22 cellular contexts compared by ENCODE assay signal in genomic region chr7:53656881-53657280, GRCh38.
DNase-seq lines count a peak whose midpoint lies in the region; FAIRE-seq and TF ChIP-seq lines count a peak whose summit lies in the region.
"Had no signal": no experiment of that assay in that cellular context is flagged by ENCODE, and none has a peak within 500 bp of the region (broad histone marks: within the 10 kb centered on the region; RNA-seq: fewer than 3 reads in every experiment).

No MANE protein-coding gene starts in this region.

- H3K9me3 ChIP-seq in keratinocyte (ENCODE audit: control insufficient read depth, low read depth, low read length) (no peaks in the 10 kb centered on the region), trophoblast cell (ENCODE audit: insufficient read depth, low read depth, low read length) (no peaks in the 10 kb centered on the region)
- H3K9me3 ChIP-seq: BE2C, Caco-2 had no signal

- H3K9me1 ChIP-seq in keratinocyte (ENCODE audit: control insufficient read depth, extremely low read depth, insufficient read depth, low read length), result no peaks in the 10 kb centered on the region

- H4K8ac ChIP-seq in trophoblast cell (ENCODE audit: low read depth, low read length), result no peak overlapping the region

- WGBS in trophoblast cell (ENCODE audit: extremely low coverage, insufficient coverage, insufficient read length), result no CpG with 5 or more reads among the region's 1 CpG

- no peak for FAIRE-seq in bronchial epithelial cell (lab: Jason Lieb, UNC)
- peak; percentile 67 for FAIRE-seq in keratinocyte (lab: Jason Lieb, UNC)
- FAIRE-seq: A204.1 had no signal

- no peak overlapping the region for H3K23ac ChIP-seq in trophoblast cell (ENCODE audit: low read length)

- H3K4me1 ChIP-seq in keratinocyte (ENCODE audit: control insufficient read depth, extremely low read depth, insufficient read depth, low read length) (peaks cover 13% of the 10 kb centered on the region), trophoblast cell (ENCODE audit: control insufficient read depth in 1 of 2, insufficient read depth in 2 of 2, low read length in 2 of 2) (no peaks in the 10 kb centered on the region)
- H3K4me1 ChIP-seq: BE2C, Caco-2 had no signal

- peak overlapping the region; percentile 16 for H2AFZ ChIP-seq in keratinocyte (ENCODE audit: control insufficient read depth, low read length)
- H2AFZ ChIP-seq in trophoblast cell (ENCODE audit: insufficient read depth, low read length, poor library complexity), result peak overlapping the region; percentile 1
- H2AFZ ChIP-seq: GM23248 had no signal

- no peak overlapping the region for H3K4ac ChIP-seq in trophoblast cell (ENCODE audit: low read depth, low read length)

- H3K36me3 ChIP-seq in bronchial epithelial cell (ENCODE audit: control insufficient read depth, insufficient read depth, low read length), result no peaks in the 10 kb centered on the region
- no peaks in the 10 kb centered on the region for H3K36me3 ChIP-seq in keratinocyte (ENCODE audit: control insufficient read depth in 2 of 2, extremely low read depth in 1 of 2, insufficient read depth in 2 of 2, low read length in 2 of 2)
- no peaks in the 10 kb centered on the region for H3K36me3 ChIP-seq in trophoblast cell (ENCODE audit: control insufficient read depth in 1 of 2, insufficient read depth in 2 of 2, low read length in 2 of 2)
- H3K36me3 ChIP-seq: BE2C had no signal

- H2BK120ac ChIP-seq in trophoblast cell (ENCODE audit: insufficient read depth, low read length, poor library complexity), result no peak overlapping the region

- no peak overlapping the region for H2BK5ac ChIP-seq in trophoblast cell (ENCODE audit: low read depth, low read length, poor library complexity)

- H3K4me3 ChIP-seq in bronchial epithelial cell (ENCODE audit: low read depth, low read length) (no peak overlapping the region), keratinocyte (ENCODE audit: control insufficient read depth in 2 of 3, extremely low read depth in 1 of 3, insufficient read depth in 2 of 3, low read depth in 1 of 3, low read length in 3 of 3) (no peak overlapping the region), trophoblast cell (ENCODE audit: low read depth, low read length) (no peak overlapping the region)
- H3K4me3 ChIP-seq: GM23248 had no signal

- H3K79me2 ChIP-seq in keratinocyte (ENCODE audit: control insufficient read depth, insufficient read depth, low read length) (no peaks in the 10 kb centered on the region), trophoblast cell (ENCODE audit: control insufficient read depth, insufficient read depth, low read length, poor library complexity) (no peaks in the 10 kb centered on the region)

- H3K27ac ChIP-seq in keratinocyte (ENCODE audit: control insufficient read depth, insufficient read depth, low read length) (no peak overlapping the region), trophoblast cell (ENCODE audit: low read depth, low read length) (no peak overlapping the region)
- H3K27ac ChIP-seq: GM23248 had no signal

- no peak overlapping the region for H4K12ac ChIP-seq in trophoblast cell (ENCODE audit: low read depth, low read length)

- no peak overlapping the region for H3K9ac ChIP-seq in keratinocyte (ENCODE audit: control insufficient read depth, extremely low read depth, insufficient read depth, low read length)
- no peak overlapping the region for H3K9ac ChIP-seq in trophoblast cell (ENCODE audit: low read length)
- H3K9ac ChIP-seq: GM23248 had no signal

- H3K18ac ChIP-seq in trophoblast cell (ENCODE audit: low read length), result no peak overlapping the region

- H3K4me2 ChIP-seq in keratinocyte (ENCODE audit: control insufficient read depth, extremely low read depth, insufficient read depth, low read depth, low read length) (peak overlapping the region; percentile 33), trophoblast cell (ENCODE audit: low read length) (no peak overlapping the region)

- no peak overlapping the region for H3K14ac ChIP-seq in trophoblast cell (ENCODE audit: low read length)

- DNase-seq in HT1080 (ENCODE audit: low read depth) (peak; percentile 57), bronchial epithelial cell (ENCODE audit: low read depth) (peak; percentile 84), keratinocyte (ENCODE audit: low read depth, low spot score) (no peak), trophoblast cell (peak; percentile 62 to 74), C1 segment of cervical spinal cord (lab: John Stamatoyannopoulos, UW) (no peak), NCI-H1105 treated with DMSO at 0.1 percent for 48 hours (lab: John Stamatoyannopoulos, UW) (no peak), SK-N-DZ (ENCODE audit: low spot score) (no peak)
- DNase-seq: BE2C; Caco-2; CD4-positive, alpha-beta T cell; DMS153; GF-D8; GM23248; Kasumi-1; MV-4-11; NCI-H1417; NCI-H187 treated with DMSO at 0.1 percent for 48 hours; NCI-H2227 treated with DMSO at 0.1 percent for 48 hours; NCI-H510A treated with DMSO at 0.1 percent for 48 hours; NCI-H774; SHP77 had no signal

- H4K20me1 ChIP-seq in keratinocyte (ENCODE audit: control insufficient read depth, extremely low read depth, insufficient read depth, low read length), result no peaks in the 10 kb centered on the region

- H3K27me3 ChIP-seq in bronchial epithelial cell (ENCODE audit: control insufficient read depth, insufficient read depth, low read length), result no peaks in the 10 kb centered on the region
- H3K27me3 ChIP-seq in keratinocyte (ENCODE audit: control insufficient read depth, extremely low read depth, insufficient read depth, low read length), result no peaks in the 10 kb centered on the region
- H3K27me3 ChIP-seq in trophoblast cell (ENCODE audit: insufficient read depth, low read length), result no peaks in the 10 kb centered on the region
- H3K27me3 ChIP-seq: BE2C had no signal

- H2BK12ac ChIP-seq in trophoblast cell (ENCODE audit: low read length), result no peak overlapping the region

- TF ChIP-seq CTCF in bronchial epithelial cell (IDR thresholded peaks at IDR 0.05; ENCODE audit: insufficient read depth, low read length, severe bottlenecking) (no peak), keratinocyte (optimal IDR thresholded peaks at IDR 0.05 in 1 of 3, IDR thresholded peaks at IDR 0.05 in 1 of 3, conservative IDR thresholded peaks at IDR 0.05 in 1 of 3; ENCODE audit: extremely low read depth in 1 of 3, insufficient read depth in 2 of 3, low read length in 3 of 3) (no peak)

- dilution Hi-C loops in keratinocyte (cut with MboI; ENCODE audit: extremely low pct_ligation_motif_present, low sequenced_read_pairs), result no loop called here

- no peaks in the 10 kb centered on the region for H3K79me1 ChIP-seq in trophoblast cell (ENCODE audit: low read length)

- H4K91ac ChIP-seq in trophoblast cell (ENCODE audit: low read depth, low read length), result no peak overlapping the region

- no peak overlapping the region for H2AK5ac ChIP-seq in trophoblast cell (ENCODE audit: low read length)

Comparison
In these comparisons a context has a peak if more than half of its experiments do, and no peak if none do; other contexts are left out.
1. DNase-seq: peak in HT1080 (single experiment), bronchial epithelial cell (single experiment) and trophoblast cell (2 of 2); none in keratinocyte (single experiment), C1 segment of cervical spinal cord (0 of 14), NCI-H1105 treated with DMSO at 0.1 percent for 48 hours (single experiment) and SK-N-DZ (single experiment).